Comparison of ENCODE assay signal across 9 cellular contexts in genomic region chr3:109336272-109336957, GRCh38. TPM values are rescaled to one million over a fixed set of nuclear protein-coding genes. Genes with fewer than 3 reads are reported as not detected.
A peak's percentile ranks its signal among the peaks of the same experiment; 100 is the strongest.
DNase-seq lines count a peak whose midpoint lies in the region; ATAC-seq and TF ChIP-seq lines count a peak whose summit lies in the region.
"Had no signal": no experiment of that assay in that cellular context is flagged by ENCODE, and none has a peak within 500 bp of the region (broad histone marks: within the 10 kb centered on the region; RNA-seq: fewer than 3 reads in every experiment).

No MANE protein-coding gene starts in this region.

- peak overlapping the region; percentile 83 for H3K4me2 ChIP-seq in osteoblast (ENCODE audit: insufficient read depth, low read length)
- H3K4me2 ChIP-seq: PC-9 had no signal

- intact Hi-C loops in CD4-positive, alpha-beta T cell (cut with DNase I, micrococcal nuclease): no loop called here
- intact Hi-C loops in activated CD4-positive, alpha-beta memory T cell treated with anti-CD3 and anti-CD28 coated beads for 36 hours (cut with micrococcal nuclease): no loop called here

- no peak overlapping the region for H3K27ac ChIP-seq in CD4-positive, alpha-beta T cell (ENCODE audit: low read depth, low read length)
- no peak overlapping the region for H3K27ac ChIP-seq in osteoblast (ENCODE audit: low read depth, low read length)
- H3K27ac ChIP-seq: PC-9 had no signal

- H2AFZ ChIP-seq in osteoblast (ENCODE audit: low read length): peak overlapping the region; percentile 88
- H2AFZ ChIP-seq: PC-9 had no signal

- H3K4me3 ChIP-seq in fibroblast of pulmonary artery (replicated peaks; ENCODE audit: low read depth, low read length) (peak overlapping the region; percentile 59), osteoblast (ENCODE audit: insufficient read depth, low read length) (peak overlapping the region; percentile 69)
- H3K4me3 ChIP-seq: PC-9 had no signal

- no peaks in the 10 kb centered on the region for H3K36me3 Mint-ChIP-seq in CD4-positive, alpha-beta T cell (ENCODE audit: low read depth)
- peaks cover 1% of the 10 kb centered on the region for H3K36me3 Mint-ChIP-seq in activated CD4-positive, alpha-beta memory T cell treated with anti-CD3 and anti-CD28 coated beads for 36 hours

- H3K79me2 ChIP-seq in osteoblast (ENCODE audit: insufficient read depth, low read length): no peaks in the 10 kb centered on the region

- peak; percentile 52 for ATAC-seq in CD4-positive, alpha-beta T cell (ENCODE audit: poor library complexity)
- ATAC-seq in GM18868 (IDR thresholded peaks at IDR 0.05; ENCODE audit: unreplicated experiment) (no peak), HG03378 (IDR thresholded peaks at IDR 0.05; ENCODE audit: unreplicated experiment) (no peak)

- CTCF ChIA-PET in CD4-positive, alpha-beta T cell (lab: Charles Lee): no interaction called here
- CTCF ChIA-PET in activated CD4-positive, alpha-beta memory T cell treated with anti-CD3 and anti-CD28 coated beads for 36 hours (lab: Charles Lee): no interaction called here

- H4K20me1 ChIP-seq in osteoblast (ENCODE audit: insufficient read depth, low read length): no peaks in the 10 kb centered on the region

- DNase-seq in CD4-positive, alpha-beta T cell: no peak
- DNase-seq in activated CD4-positive, alpha-beta memory T cell treated with anti-CD3 and anti-CD28 coated beads for 36 hours: peak; percentile 16
- DNase-seq in fibroblast of pulmonary artery (ENCODE audit: low read depth) (peak; percentile 63), osteoblast (ENCODE audit: insufficient read length, low spot score, missing footprints) (no peak), COR-L47 (lab: John Stamatoyannopoulos, UW) (no peak), NCI-H2227 treated with DMSO at 0.1 percent for 48 hours (lab: John Stamatoyannopoulos, UW) (no peak)
- DNase-seq: PC-9 had no signal

- H3K9me3 ChIP-seq in CD4-positive, alpha-beta T cell (ENCODE audit: control insufficient read depth, low read length): no peaks in the 10 kb centered on the region
- no peaks in the 10 kb centered on the region for H3K9me3 ChIP-seq in osteoblast (ENCODE audit: low read depth, low read length)

- peaks cover 13% of the 10 kb centered on the region for H3K4me1 Mint-ChIP-seq in CD4-positive, alpha-beta T cell (ENCODE audit: low read depth)
- peaks cover 8% of the 10 kb centered on the region for H3K4me1 Mint-ChIP-seq in activated CD4-positive, alpha-beta memory T cell treated with anti-CD3 and anti-CD28 coated beads for 36 hours (ENCODE audit: low read depth)

- POLR2A ChIA-PET in CD4-positive, alpha-beta T cell (lab: Charles Lee): no interaction called here
- POLR2A ChIA-PET in activated CD4-positive, alpha-beta memory T cell treated with anti-CD3 and anti-CD28 coated beads for 36 hours (lab: Charles Lee): no interaction called here

- peak overlapping the region; percentile 75 for H3K4me3 Mint-ChIP-seq in CD4-positive, alpha-beta T cell
- peak overlapping the region; percentile 48 for H3K4me3 Mint-ChIP-seq in activated CD4-positive, alpha-beta memory T cell treated with anti-CD3 and anti-CD28 coated beads for 36 hours

- H3K27ac Mint-ChIP-seq in CD4-positive, alpha-beta T cell: no peak overlapping the region
- no peak overlapping the region for H3K27ac Mint-ChIP-seq in activated CD4-positive, alpha-beta memory T cell treated with anti-CD3 and anti-CD28 coated beads for 36 hours

- no peaks in the 10 kb centered on the region for H3K4me1 ChIP-seq in osteoblast (ENCODE audit: insufficient read depth, low read length)

- peaks cover 29% of the 10 kb centered on the region for H3K27me3 Mint-ChIP-seq in CD4-positive, alpha-beta T cell
- H3K27me3 Mint-ChIP-seq in activated CD4-positive, alpha-beta memory T cell treated with anti-CD3 and anti-CD28 coated beads for 36 hours: peaks cover 24% of the 10 kb centered on the region

- peaks cover 16% of the 10 kb centered on the region for H3K27me3 ChIP-seq in CD4-positive, alpha-beta T cell (ENCODE audit: control insufficient read depth, insufficient read depth, low read length)
- H3K27me3 ChIP-seq in osteoblast (ENCODE audit: insufficient read depth, low read length): no peaks in the 10 kb centered on the region

- TF ChIP-seq CTCF in CD4-positive, alpha-beta T cell (IDR thresholded peaks at IDR 0.05): no peak
- TF ChIP-seq CTCF in fibroblast of pulmonary artery (IDR thresholded peaks at IDR 0.05; ENCODE audit: low read length, missing control alignments) (no peak), osteoblast (IDR thresholded peaks at IDR 0.05; ENCODE audit: extremely low read depth, low read depth, low read length) (no peak)

- no peaks in the 10 kb centered on the region for H3K9me3 Mint-ChIP-seq in CD4-positive, alpha-beta T cell
- H3K9me3 Mint-ChIP-seq in activated CD4-positive, alpha-beta memory T cell treated with anti-CD3 and anti-CD28 coated beads for 36 hours: no peaks in the 10 kb centered on the region

- no peaks in the 10 kb centered on the region for H3K36me3 ChIP-seq in osteoblast (ENCODE audit: insufficient read depth, low read length)

RNA-seq across cellular contexts. Expression of gene DPPA4, which starts 0.9 kb away (rescaled TPM):
- total RNA-seq in CD4-positive, alpha-beta T cell: 1 to 10 TPM; 2.5 to 3.6 TPM
- not detected for total RNA-seq in activated CD4-positive, alpha-beta memory T cell treated with anti-CD3 and anti-CD28 coated beads for 36 hours
- not detected in 2 replicates for total RNA-seq in osteoblast
- total RNA-seq: PC-9 had no signal

RNA-seq across cellular contexts. Expression of gene DPPA2, which starts 20.1 kb away (rescaled TPM):
- not detected for total RNA-seq in CD4-positive, alpha-beta T cell
- not detected for total RNA-seq in activated CD4-positive, alpha-beta memory T cell treated with anti-CD3 and anti-CD28 coated beads for 36 hours
- not detected in 2 replicates for total RNA-seq in osteoblast
- total RNA-seq: PC-9 had no signal

Comparison
In these comparisons a context has a peak if more than half of its experiments do, and no peak if none do; other contexts are left out.
1. DNase-seq: peak in activated CD4-positive, alpha-beta memory T cell treated with anti-CD3 and anti-CD28 coated beads for 36 hours (single experiment) and fibroblast of pulmonary artery (single experiment); none in CD4-positive, alpha-beta T cell (0 of 10), osteoblast (single experiment), COR-L47 (single experiment) and NCI-H2227 treated with DMSO at 0.1 percent for 48 hours (single experiment).